ENCODE assay signal across 27 cellular contexts in genomic region chr11:98495016-98495415, GRCh38.
"Had no signal": no experiment of that assay in that cellular context is flagged by ENCODE, and none has a peak within 500 bp of the region (broad histone marks: within the 10 kb centered on the region; RNA-seq: fewer than 3 reads in every experiment).

No MANE protein-coding gene starts in this region.

- DNase-seq: dorsolateral prefrontal cortex; effector CD4-positive, alpha-beta T cell; foreskin keratinocyte; heart left ventricle; hippocampal formation; mucosa of descending colon; naive B cell; psoas muscle; right cardiac atrium; sigmoid colon; stimulated activated CD4-positive, alpha-beta T cell treated with anti-CD3 and anti-CD28 coated beads, Interleukin-2, amount 100 ng/mL, for 24 hours; stimulated activated CD4-positive, alpha-beta T cell treated with anti-CD3 and anti-CD28 coated beads, Interleukin-4, amount 100 ng/mL, for 24 hours; stimulated activated naive CD4-positive, alpha-beta T cell treated with Interleukin-2 at 50 U/mL for 16 hours; stomach; thyroid gland; trophoblast cell had no signal

- H3K36me3 ChIP-seq: gastroesophageal sphincter, heart left ventricle, sigmoid colon, stomach, thyroid gland, vagina had no signal

- H3K4me1 ChIP-seq: foreskin keratinocyte, gastroesophageal sphincter, heart left ventricle, psoas muscle, sigmoid colon, stomach, thyroid gland, vagina had no signal

- H3K36me3 Mint-ChIP-seq: memory B cell; mesothelial cell of epicardium; naive B cell; natural killer cell treated with Interleukin-12 subunit alpha and Interleukin-12 subunit beta and Interleukin-15 and Interleukin-18, amount 100 ng/mL, for 72 hours; stimulated activated effector memory CD8-positive, alpha-beta T cell treated with anti-CD3 and anti-CD28 coated beads, Interleukin-12 subunit alpha, Interleukin-12 subunit beta, amount 100 ng/mL, for 72 hours had no signal

- FAIRE-seq: colon, keratinocyte had no signal

- H3K9me3 ChIP-seq: gastroesophageal sphincter, psoas muscle, sigmoid colon, thyroid gland, vagina had no signal

- H3K4me3 ChIP-seq: dorsolateral prefrontal cortex, gastroesophageal sphincter, heart left ventricle, lung, mucosa of descending colon, psoas muscle, sigmoid colon, stomach, thyroid gland, vagina had no signal

- H3K9me3 Mint-ChIP-seq: mesothelial cell of epicardium, neural crest cell had no signal

- H3K4me3 Mint-ChIP-seq: memory B cell; mesothelial cell of epicardium; naive B cell; natural killer cell treated with Interleukin-12 subunit alpha and Interleukin-12 subunit beta and Interleukin-15 and Interleukin-18, amount 100 ng/mL, for 72 hours; neural crest cell; stimulated activated effector memory CD8-positive, alpha-beta T cell treated with anti-CD3 and anti-CD28 coated beads, Interleukin-12 subunit alpha, Interleukin-12 subunit beta, amount 100 ng/mL, for 72 hours had no signal

- H3K27ac Mint-ChIP-seq: memory B cell; mesothelial cell of epicardium; naive B cell; natural killer cell treated with Interleukin-12 subunit alpha and Interleukin-12 subunit beta and Interleukin-15 and Interleukin-18, amount 100 ng/mL, for 72 hours; stimulated activated effector memory CD8-positive, alpha-beta T cell treated with anti-CD3 and anti-CD28 coated beads, Interleukin-12 subunit alpha, Interleukin-12 subunit beta, amount 100 ng/mL, for 72 hours had no signal

- H3K27ac ChIP-seq: dorsolateral prefrontal cortex, epithelial cell of prostate, foreskin keratinocyte, gastroesophageal sphincter, heart left ventricle, psoas muscle, sigmoid colon, stomach, thyroid gland, vagina had no signal

- H3K4me1 Mint-ChIP-seq: memory B cell; naive B cell; neural crest cell; stimulated activated effector memory CD8-positive, alpha-beta T cell treated with anti-CD3 and anti-CD28 coated beads, Interleukin-12 subunit alpha, Interleukin-12 subunit beta, amount 100 ng/mL, for 72 hours had no signal

- H3K27me3 ChIP-seq: dorsolateral prefrontal cortex, foreskin keratinocyte, gastroesophageal sphincter, heart left ventricle, sigmoid colon, stomach, thyroid gland, vagina had no signal

- H3K27me3 Mint-ChIP-seq: memory B cell; naive B cell; natural killer cell treated with Interleukin-12 subunit alpha and Interleukin-12 subunit beta and Interleukin-15 and Interleukin-18, amount 100 ng/mL, for 72 hours had no signal
